1 cellular context compared by ENCODE assay signal in the genomic region with DNA sequence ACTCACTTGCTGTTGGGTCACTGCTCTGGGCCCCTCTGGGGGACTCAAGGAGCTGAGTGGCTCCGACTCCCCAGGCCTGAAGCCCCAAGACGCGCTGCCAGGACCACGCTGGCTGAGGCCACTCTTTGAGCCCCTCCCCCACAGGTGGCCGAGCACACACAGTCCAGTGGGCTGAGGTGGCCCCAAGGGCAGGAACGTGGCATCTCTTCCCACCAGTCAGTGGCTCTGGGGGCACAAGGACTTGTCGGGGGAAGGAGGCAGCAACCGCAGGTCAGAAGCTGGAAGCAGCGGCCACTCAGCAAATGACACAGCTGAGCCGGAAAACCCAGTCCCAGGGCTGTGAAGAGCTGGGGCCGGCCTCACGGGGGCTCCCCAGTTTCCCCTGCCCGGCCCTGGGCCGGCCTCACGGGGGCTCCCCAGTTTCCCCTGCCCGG.
TF ChIP-seq lines count a peak whose summit lies in the region.

No MANE protein-coding gene starts in this region.

TF ChIP-seq in HepG2, 621 proteins besides CTCF, POLR2A, EP300 and RAD21 (continued from another document and continues in another):
- TF ChIP-seq, protein P1, sequence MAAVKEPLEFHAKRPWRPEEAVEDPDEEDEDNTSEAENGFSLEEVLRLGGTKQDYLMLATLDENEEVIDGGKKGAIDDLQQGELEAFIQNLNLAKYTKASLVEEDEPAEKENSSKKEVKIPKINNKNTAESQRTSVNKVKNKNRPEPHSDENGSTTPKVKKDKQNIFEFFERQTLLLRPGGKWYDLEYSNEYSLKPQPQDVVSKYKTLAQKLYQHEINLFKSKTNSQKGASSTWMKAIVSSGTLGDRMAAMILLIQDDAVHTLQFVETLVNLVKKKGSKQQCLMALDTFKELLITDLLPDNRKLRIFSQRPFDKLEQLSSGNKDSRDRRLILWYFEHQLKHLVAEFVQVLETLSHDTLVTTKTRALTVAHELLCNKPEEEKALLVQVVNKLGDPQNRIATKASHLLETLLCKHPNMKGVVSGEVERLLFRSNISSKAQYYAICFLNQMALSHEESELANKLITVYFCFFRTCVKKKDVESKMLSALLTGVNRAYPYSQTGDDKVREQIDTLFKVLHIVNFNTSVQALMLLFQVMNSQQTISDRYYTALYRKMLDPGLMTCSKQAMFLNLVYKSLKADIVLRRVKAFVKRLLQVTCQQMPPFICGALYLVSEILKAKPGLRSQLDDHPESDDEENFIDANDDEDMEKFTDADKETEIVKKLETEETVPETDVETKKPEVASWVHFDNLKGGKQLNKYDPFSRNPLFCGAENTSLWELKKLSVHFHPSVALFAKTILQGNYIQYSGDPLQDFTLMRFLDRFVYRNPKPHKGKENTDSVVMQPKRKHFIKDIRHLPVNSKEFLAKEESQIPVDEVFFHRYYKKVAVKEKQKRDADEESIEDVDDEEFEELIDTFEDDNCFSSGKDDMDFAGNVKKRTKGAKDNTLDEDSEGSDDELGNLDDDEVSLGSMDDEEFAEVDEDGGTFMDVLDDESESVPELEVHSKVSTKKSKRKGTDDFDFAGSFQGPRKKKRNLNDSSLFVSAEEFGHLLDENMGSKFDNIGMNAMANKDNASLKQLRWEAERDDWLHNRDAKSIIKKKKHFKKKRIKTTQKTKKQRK (IDR thresholded peaks at IDR 0.05; ENCODE audit: low read length): no peak
- TF ChIP-seq ZNF850 (CRISPR knock-in tag; conservative IDR thresholded peaks at IDR 0.05) (no peak), MXI1 (IDR thresholded peaks at IDR 0.05; ENCODE audit: borderline replicate concordance, low read depth, low read length) (0 out of 3 replicates have a peak, but pooled peaks have one; percentile 11), ZNF713 (CRISPR knock-in tag; IDR thresholded peaks at IDR 0.05) (no peak), PITX1 (CRISPR knock-in tag; IDR thresholded peaks at IDR 0.05) (peak; percentile 10; the same call in 1 of the 2 replicates), ZNF333 (CRISPR knock-in tag; IDR thresholded peaks at IDR 0.05; ENCODE audit: borderline replicate concordance) (no peak), ZNF24 (IDR thresholded peaks at IDR 0.05) (no peak), HNRNPH1 (optimal IDR thresholded peaks at IDR 0.05; ENCODE audit: low read depth, low read length) (no peak), ZBTB7B (CRISPR knock-in tag; IDR thresholded peaks at IDR 0.05) (no peak), POGZ (CRISPR knock-in tag; IDR thresholded peaks at IDR 0.05) (no peak), ZFP36L1 (CRISPR knock-in tag; IDR thresholded peaks at IDR 0.05) (no peak), ZSCAN9 (CRISPR knock-in tag; IDR thresholded peaks at IDR 0.05; ENCODE audit: borderline replicate concordance) (0 out of 2 replicates have a peak, but pooled peaks have one; percentile 3), JUN (CRISPR knock-in tag; IDR thresholded peaks at IDR 0.05) (no peak), SUZ12 (IDR thresholded peaks at IDR 0.05; ENCODE audit: low read depth, low read length) (no peak), MAZ (IDR thresholded peaks at IDR 0.05; ENCODE audit: borderline replicate concordance, low read depth, low read length) (no peak), MAZ (CRISPR knock-in tag; IDR thresholded peaks at IDR 0.05; ENCODE audit: low read depth) (no peak)
- TF ChIP-seq, protein P2, sequence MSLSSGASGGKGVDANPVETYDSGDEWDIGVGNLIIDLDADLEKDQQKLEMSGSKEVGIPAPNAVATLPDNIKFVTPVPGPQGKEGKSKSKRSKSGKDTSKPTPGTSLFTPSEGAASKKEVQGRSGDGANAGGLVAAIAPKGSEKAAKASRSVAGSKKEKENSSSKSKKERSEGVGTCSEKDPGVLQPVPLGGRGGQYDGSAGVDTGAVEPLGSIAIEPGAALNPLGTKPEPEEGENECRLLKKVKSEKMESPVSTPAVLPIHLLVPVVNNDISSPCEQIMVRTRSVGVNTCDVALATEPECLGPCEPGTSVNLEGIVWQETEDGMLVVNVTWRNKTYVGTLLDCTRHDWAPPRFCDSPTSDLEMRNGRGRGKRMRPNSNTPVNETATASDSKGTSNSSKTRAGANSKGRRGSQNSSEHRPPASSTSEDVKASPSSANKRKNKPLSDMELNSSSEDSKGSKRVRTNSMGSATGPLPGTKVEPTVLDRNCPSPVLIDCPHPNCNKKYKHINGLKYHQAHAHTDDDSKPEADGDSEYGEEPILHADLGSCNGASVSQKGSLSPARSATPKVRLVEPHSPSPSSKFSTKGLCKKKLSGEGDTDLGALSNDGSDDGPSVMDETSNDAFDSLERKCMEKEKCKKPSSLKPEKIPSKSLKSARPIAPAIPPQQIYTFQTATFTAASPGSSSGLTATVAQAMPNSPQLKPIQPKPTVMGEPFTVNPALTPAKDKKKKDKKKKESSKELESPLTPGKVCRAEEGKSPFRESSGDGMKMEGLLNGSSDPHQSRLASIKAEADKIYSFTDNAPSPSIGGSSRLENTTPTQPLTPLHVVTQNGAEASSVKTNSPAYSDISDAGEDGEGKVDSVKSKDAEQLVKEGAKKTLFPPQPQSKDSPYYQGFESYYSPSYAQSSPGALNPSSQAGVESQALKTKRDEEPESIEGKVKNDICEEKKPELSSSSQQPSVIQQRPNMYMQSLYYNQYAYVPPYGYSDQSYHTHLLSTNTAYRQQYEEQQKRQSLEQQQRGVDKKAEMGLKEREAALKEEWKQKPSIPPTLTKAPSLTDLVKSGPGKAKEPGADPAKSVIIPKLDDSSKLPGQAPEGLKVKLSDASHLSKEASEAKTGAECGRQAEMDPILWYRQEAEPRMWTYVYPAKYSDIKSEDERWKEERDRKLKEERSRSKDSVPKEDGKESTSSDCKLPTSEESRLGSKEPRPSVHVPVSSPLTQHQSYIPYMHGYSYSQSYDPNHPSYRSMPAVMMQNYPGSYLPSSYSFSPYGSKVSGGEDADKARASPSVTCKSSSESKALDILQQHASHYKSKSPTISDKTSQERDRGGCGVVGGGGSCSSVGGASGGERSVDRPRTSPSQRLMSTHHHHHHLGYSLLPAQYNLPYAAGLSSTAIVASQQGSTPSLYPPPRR (CRISPR knock-in tag; IDR thresholded peaks at IDR 0.05; ENCODE audit: borderline replicate concordance): no peak
- TF ChIP-seq, protein P3, sequence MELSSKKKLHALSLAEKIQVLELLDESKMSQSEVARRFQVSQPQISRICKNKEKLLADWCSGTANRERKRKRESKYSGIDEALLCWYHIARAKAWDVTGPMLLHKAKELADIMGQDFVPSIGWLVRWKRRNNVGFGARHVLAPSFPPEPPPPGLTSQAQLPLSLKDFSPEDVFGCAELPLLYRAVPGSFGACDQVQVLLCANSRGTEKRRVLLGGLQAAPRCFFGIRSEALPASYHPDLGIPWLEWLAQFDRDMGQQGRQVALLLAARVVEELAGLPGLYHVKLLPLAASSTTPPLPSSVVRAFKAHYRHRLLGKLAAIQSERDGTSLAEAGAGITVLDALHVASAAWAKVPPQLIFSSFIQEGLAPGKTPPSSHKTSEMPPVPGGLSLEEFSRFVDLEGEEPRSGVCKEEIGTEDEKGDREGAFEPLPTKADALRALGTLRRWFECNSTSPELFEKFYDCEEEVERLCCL (CRISPR knock-in tag; IDR thresholded peaks at IDR 0.05; ENCODE audit: borderline replicate concordance): 0 out of 2 replicates have a peak, but pooled peaks have one; percentile 25
- TF ChIP-seq, protein P4, sequence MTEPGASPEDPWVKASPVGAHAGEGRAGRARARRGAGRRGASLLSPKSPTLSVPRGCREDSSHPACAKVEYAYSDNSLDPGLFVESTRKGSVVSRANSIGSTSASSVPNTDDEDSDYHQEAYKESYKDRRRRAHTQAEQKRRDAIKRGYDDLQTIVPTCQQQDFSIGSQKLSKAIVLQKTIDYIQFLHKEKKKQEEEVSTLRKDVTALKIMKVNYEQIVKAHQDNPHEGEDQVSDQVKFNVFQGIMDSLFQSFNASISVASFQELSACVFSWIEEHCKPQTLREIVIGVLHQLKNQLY (CRISPR knock-in tag; IDR thresholded peaks at IDR 0.05): no peak
- TF ChIP-seq, protein P5, sequence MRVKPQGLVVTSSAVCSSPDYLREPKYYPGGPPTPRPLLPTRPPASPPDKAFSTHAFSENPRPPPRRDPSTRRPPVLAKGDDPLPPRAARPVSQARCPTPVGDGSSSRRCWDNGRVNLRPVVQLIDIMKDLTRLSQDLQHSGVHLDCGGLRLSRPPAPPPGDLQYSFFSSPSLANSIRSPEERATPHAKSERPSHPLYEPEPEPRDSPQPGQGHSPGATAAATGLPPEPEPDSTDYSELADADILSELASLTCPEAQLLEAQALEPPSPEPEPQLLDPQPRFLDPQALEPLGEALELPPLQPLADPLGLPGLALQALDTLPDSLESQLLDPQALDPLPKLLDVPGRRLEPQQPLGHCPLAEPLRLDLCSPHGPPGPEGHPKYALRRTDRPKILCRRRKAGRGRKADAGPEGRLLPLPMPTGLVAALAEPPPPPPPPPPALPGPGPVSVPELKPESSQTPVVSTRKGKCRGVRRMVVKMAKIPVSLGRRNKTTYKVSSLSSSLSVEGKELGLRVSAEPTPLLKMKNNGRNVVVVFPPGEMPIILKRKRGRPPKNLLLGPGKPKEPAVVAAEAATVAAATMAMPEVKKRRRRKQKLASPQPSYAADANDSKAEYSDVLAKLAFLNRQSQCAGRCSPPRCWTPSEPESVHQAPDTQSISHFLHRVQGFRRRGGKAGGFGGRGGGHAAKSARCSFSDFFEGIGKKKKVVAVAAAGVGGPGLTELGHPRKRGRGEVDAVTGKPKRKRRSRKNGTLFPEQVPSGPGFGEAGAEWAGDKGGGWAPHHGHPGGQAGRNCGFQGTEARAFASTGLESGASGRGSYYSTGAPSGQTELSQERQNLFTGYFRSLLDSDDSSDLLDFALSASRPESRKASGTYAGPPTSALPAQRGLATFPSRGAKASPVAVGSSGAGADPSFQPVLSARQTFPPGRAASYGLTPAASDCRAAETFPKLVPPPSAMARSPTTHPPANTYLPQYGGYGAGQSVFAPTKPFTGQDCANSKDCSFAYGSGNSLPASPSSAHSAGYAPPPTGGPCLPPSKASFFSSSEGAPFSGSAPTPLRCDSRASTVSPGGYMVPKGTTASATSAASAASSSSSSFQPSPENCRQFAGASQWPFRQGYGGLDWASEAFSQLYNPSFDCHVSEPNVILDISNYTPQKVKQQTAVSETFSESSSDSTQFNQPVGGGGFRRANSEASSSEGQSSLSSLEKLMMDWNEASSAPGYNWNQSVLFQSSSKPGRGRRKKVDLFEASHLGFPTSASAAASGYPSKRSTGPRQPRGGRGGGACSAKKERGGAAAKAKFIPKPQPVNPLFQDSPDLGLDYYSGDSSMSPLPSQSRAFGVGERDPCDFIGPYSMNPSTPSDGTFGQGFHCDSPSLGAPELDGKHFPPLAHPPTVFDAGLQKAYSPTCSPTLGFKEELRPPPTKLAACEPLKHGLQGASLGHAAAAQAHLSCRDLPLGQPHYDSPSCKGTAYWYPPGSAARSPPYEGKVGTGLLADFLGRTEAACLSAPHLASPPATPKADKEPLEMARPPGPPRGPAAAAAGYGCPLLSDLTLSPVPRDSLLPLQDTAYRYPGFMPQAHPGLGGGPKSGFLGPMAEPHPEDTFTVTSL (CRISPR knock-in tag; IDR thresholded peaks at IDR 0.05; ENCODE audit: borderline replicate concordance): no peak
- TF ChIP-seq, protein P6, sequence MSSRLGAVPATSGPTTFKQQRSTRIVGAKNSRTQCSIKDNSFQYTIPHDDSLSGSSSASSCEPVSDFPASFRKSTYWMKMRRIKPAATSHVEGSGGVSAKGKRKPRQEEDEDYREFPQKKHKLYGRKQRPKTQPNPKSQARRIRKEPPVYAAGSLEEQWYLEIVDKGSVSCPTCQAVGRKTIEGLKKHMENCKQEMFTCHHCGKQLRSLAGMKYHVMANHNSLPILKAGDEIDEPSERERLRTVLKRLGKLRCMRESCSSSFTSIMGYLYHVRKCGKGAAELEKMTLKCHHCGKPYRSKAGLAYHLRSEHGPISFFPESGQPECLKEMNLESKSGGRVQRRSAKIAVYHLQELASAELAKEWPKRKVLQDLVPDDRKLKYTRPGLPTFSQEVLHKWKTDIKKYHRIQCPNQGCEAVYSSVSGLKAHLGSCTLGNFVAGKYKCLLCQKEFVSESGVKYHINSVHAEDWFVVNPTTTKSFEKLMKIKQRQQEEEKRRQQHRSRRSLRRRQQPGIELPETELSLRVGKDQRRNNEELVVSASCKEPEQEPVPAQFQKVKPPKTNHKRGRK (CRISPR knock-in tag; IDR thresholded peaks at IDR 0.05): peak; percentile 70; the same call in 1 of the 2 replicates
- TF ChIP-seq, protein P7, sequence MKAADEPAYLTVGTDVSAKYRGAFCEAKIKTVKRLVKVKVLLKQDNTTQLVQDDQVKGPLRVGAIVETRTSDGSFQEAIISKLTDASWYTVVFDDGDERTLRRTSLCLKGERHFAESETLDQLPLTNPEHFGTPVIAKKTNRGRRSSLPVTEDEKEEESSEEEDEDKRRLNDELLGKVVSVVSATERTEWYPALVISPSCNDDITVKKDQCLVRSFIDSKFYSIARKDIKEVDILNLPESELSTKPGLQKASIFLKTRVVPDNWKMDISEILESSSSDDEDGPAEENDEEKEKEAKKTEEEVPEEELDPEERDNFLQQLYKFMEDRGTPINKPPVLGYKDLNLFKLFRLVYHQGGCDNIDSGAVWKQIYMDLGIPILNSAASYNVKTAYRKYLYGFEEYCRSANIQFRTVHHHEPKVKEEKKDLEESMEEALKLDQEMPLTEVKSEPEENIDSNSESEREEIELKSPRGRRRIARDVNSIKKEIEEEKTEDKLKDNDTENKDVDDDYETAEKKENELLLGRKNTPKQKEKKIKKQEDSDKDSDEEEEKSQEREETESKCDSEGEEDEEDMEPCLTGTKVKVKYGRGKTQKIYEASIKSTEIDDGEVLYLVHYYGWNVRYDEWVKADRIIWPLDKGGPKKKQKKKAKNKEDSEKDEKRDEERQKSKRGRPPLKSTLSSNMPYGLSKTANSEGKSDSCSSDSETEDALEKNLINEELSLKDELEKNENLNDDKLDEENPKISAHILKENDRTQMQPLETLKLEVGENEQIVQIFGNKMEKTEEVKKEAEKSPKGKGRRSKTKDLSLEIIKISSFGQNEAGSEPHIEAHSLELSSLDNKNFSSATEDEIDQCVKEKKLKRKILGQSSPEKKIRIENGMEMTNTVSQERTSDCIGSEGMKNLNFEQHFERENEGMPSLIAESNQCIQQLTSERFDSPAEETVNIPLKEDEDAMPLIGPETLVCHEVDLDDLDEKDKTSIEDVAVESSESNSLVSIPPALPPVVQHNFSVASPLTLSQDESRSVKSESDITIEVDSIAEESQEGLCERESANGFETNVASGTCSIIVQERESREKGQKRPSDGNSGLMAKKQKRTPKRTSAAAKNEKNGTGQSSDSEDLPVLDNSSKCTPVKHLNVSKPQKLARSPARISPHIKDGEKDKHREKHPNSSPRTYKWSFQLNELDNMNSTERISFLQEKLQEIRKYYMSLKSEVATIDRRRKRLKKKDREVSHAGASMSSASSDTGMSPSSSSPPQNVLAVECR (CRISPR knock-in tag; IDR thresholded peaks at IDR 0.05; ENCODE audit: borderline replicate concordance): peak; percentile 9; the same call in 1 of the 2 replicates
- TF ChIP-seq, protein P8, sequence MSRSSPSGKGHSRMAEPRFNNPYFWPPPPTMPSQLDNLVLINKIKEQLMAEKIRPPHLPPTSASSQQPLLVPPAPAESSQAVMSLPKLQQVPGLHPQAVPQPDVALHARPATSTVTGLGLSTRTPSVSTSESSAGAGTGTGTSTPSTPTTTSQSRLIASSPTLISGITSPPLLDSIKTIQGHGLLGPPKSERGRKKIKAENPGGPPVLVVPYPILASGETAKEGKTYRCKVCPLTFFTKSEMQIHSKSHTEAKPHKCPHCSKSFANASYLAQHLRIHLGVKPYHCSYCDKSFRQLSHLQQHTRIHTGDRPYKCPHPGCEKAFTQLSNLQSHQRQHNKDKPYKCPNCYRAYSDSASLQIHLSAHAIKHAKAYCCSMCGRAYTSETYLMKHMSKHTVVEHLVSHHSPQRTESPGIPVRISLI (CRISPR knock-in tag; IDR thresholded peaks at IDR 0.05; ENCODE audit: borderline replicate concordance): no peak
- TF ChIP-seq, protein P9, sequence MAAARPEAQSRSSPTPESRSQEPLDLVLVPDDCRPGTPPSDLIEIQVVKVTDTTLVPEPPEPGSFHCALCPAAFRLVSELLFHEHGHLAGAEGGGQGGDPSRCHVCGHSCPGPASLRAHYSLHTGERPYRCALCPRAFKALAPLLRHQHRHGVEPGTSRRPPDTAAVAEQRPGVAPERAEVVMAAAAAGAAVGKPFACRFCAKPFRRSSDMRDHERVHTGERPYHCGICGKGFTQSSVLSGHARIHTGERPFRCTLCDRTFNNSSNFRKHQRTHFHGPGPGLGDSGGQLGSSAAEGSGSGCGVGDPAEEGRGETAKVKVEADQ (CRISPR knock-in tag; IDR thresholded peaks at IDR 0.05; ENCODE audit: borderline replicate concordance): 0 out of 2 replicates have a peak, but pooled peaks have one; percentile 79
